ENCODE assay signal across 21 cellular contexts in genomic region chr19:34766386-34766785, GRCh38.
"Had no signal": no experiment of that assay in that cellular context is flagged by ENCODE, and none has a peak within 500 bp of the region (broad histone marks: within the 10 kb centered on the region; RNA-seq: fewer than 3 reads in every experiment).

No MANE protein-coding gene starts in this region.

- H3K4me3 ChIP-seq: dorsolateral prefrontal cortex, esophagus muscularis mucosa, gastroesophageal sphincter, left ventricle myocardium inferior, sigmoid colon, skin epidermis, stomach, thoracic aorta, transverse colon had no signal

- H3K27ac Mint-ChIP-seq: nephron progenitor cell had no signal

- H3K27me3 ChIP-seq: dorsolateral prefrontal cortex, esophagus muscularis mucosa, gastroesophageal sphincter, neutrophil, sigmoid colon, stomach, transverse colon had no signal

- H3K27ac ChIP-seq: dorsolateral prefrontal cortex, epithelial cell of prostate, esophagus muscularis mucosa, gastroesophageal sphincter, left ventricle myocardium inferior, neutrophil, sigmoid colon, skin epidermis, stomach, thoracic aorta, transverse colon had no signal

- H3K36me3 ChIP-seq: neutrophil had no signal

- ATAC-seq: gastroesophageal sphincter; left cardiac atrium; naive thymus-derived CD4-positive, alpha-beta T cell had no signal

- DNase-seq: cortex of kidney; dorsolateral prefrontal cortex; effector CD8-positive, alpha-beta T cell; glutamatergic neuron; left cardiac atrium; left ventricle myocardium inferior; naive thymus-derived CD4-positive, alpha-beta T cell; nephron progenitor cell; posterior cingulate gyrus; sigmoid colon; stimulated activated CD4-positive, alpha-beta T cell treated with anti-CD3 and anti-CD28 coated beads, Interleukin-2, amount 100 ng/mL, for 24 hours; stimulated activated naive CD4-positive, alpha-beta T cell; stomach; substantia nigra; transverse colon had no signal

- H3K4me3 Mint-ChIP-seq: naive thymus-derived CD4-positive, alpha-beta T cell; nephron progenitor cell had no signal

- H3K4me1 ChIP-seq: transverse colon had no signal

- H3K27me3 Mint-ChIP-seq: naive thymus-derived CD4-positive, alpha-beta T cell had no signal
